ENCODE assay signal across 1 cellular context in genomic region chr1:230725256-230726012, GRCh38.
TF ChIP-seq lines count a peak whose summit lies in the region.

No MANE protein-coding gene starts in this region.

TF ChIP-seq in HepG2, 621 proteins besides CTCF, POLR2A, EP300 and RAD21 (continued from another document and continues in another):
- no peak for TF ChIP-seq ZBTB33 (CRISPR knock-in tag; IDR thresholded peaks at IDR 0.05)
- no peak for TF ChIP-seq ZNF484 (CRISPR knock-in tag; IDR thresholded peaks at IDR 0.05; ENCODE audit: borderline replicate concordance, low read depth)
- TF ChIP-seq ZNF580 (CRISPR knock-in tag; IDR thresholded peaks at IDR 0.05; ENCODE audit: borderline replicate concordance, low read depth) = no peak
- peak; percentile 23; the same call in 1 of the 2 replicates for TF ChIP-seq ZNF281 (CRISPR knock-in tag; IDR thresholded peaks at IDR 0.05; ENCODE audit: borderline replicate concordance)
- 0 out of 2 replicates have a peak, but pooled peaks have one; percentile 22 for TF ChIP-seq ZMYM3 (CRISPR knock-in tag; IDR thresholded peaks at IDR 0.05)
- no peak for TF ChIP-seq PREB (CRISPR knock-in tag; IDR thresholded peaks at IDR 0.05)
- TF ChIP-seq SKIL (CRISPR knock-in tag; IDR thresholded peaks at IDR 0.05; ENCODE audit: borderline replicate concordance) = peak; percentile 56; the same call in 1 of the 2 replicates
- TF ChIP-seq ZSCAN21 (CRISPR knock-in tag; IDR thresholded peaks at IDR 0.05; ENCODE audit: borderline replicate concordance) = no peak
- TF ChIP-seq GTF3A (CRISPR knock-in tag; conservative IDR thresholded peaks at IDR 0.05) = no peak
- TF ChIP-seq ZNF570 (CRISPR knock-in tag; IDR thresholded peaks at IDR 0.05; ENCODE audit: borderline replicate concordance) = no peak
- TF ChIP-seq ZBTB2 (CRISPR knock-in tag; IDR thresholded peaks at IDR 0.05; ENCODE audit: low read depth) = no peak
- TF ChIP-seq SP4 (CRISPR knock-in tag; IDR thresholded peaks at IDR 0.05) = no peak
- TF ChIP-seq BCL6 (CRISPR knock-in tag; IDR thresholded peaks at IDR 0.05) = peak; percentile 76
- peak; percentile 73 for TF ChIP-seq GATAD2A (CRISPR knock-in tag; IDR thresholded peaks at IDR 0.05)
- TF ChIP-seq ZNF468 (CRISPR knock-in tag; IDR thresholded peaks at IDR 0.05) = no peak
- TF ChIP-seq ARNT (IDR thresholded peaks at IDR 0.05) = no peak
- TF ChIP-seq ZGPAT (CRISPR knock-in tag; IDR thresholded peaks at IDR 0.05) = no peak
- no peak for TF ChIP-seq PHF8 (CRISPR knock-in tag; IDR thresholded peaks at IDR 0.05)
- no peak for TF ChIP-seq MZF1 (CRISPR knock-in tag; IDR thresholded peaks at IDR 0.05; ENCODE audit: borderline replicate concordance)
- no peak for TF ChIP-seq ATF3 (CRISPR knock-in tag; IDR thresholded peaks at IDR 0.05)
- no peak for TF ChIP-seq ZNF101 (CRISPR knock-in tag; IDR thresholded peaks at IDR 0.05; ENCODE audit: borderline replicate concordance, low read depth)
- no peak for TF ChIP-seq HNRNPK (IDR thresholded peaks at IDR 0.05; ENCODE audit: low read depth, low read length, poor library complexity, severe bottlenecking)
- no peak for TF ChIP-seq MED8 (CRISPR knock-in tag; IDR thresholded peaks at IDR 0.05; ENCODE audit: insufficient replicate concordance)
- TF ChIP-seq ZNF850 (CRISPR knock-in tag; conservative IDR thresholded peaks at IDR 0.05) = no peak
- no peak for TF ChIP-seq ZNF496 (CRISPR knock-in tag; IDR thresholded peaks at IDR 0.05; ENCODE audit: insufficient replicate concordance)
- TF ChIP-seq ZNF609 (CRISPR knock-in tag; IDR thresholded peaks at IDR 0.05; ENCODE audit: borderline replicate concordance) = peak; percentile 89
- TF ChIP-seq NONO (IDR thresholded peaks at IDR 0.05) = no peak
- TF ChIP-seq NONO (CRISPR knock-in tag; conservative IDR thresholded peaks at IDR 0.05) = 0 out of 2 replicates have a peak, but pooled peaks have one; percentile 18
- TF ChIP-seq ZSCAN29 (CRISPR knock-in tag; conservative IDR thresholded peaks at IDR 0.05) = no peak
- TF ChIP-seq ZNF326 (CRISPR knock-in tag; IDR thresholded peaks at IDR 0.05; ENCODE audit: borderline replicate concordance) = no peak
- TF ChIP-seq ZNF749 (CRISPR knock-in tag; IDR thresholded peaks at IDR 0.05; ENCODE audit: borderline replicate concordance) = no peak
- no peak for TF ChIP-seq ZNF720 (CRISPR knock-in tag; IDR thresholded peaks at IDR 0.05)
- no peak for TF ChIP-seq ZNF383 (CRISPR knock-in tag; IDR thresholded peaks at IDR 0.05; ENCODE audit: borderline replicate concordance)
- no peak for TF ChIP-seq ZNF616 (CRISPR knock-in tag; IDR thresholded peaks at IDR 0.05; ENCODE audit: low read depth)
- TF ChIP-seq EED (CRISPR knock-in tag; IDR thresholded peaks at IDR 0.05) = no peak
- no peak for TF ChIP-seq SATB2 (CRISPR knock-in tag; IDR thresholded peaks at IDR 0.05)
- no peak for TF ChIP-seq ZEB1 (IDR thresholded peaks at IDR 0.05; ENCODE audit: insufficient replicate concordance, low read depth)
- TF ChIP-seq ZNF552 (CRISPR knock-in tag; IDR thresholded peaks at IDR 0.05; ENCODE audit: borderline replicate concordance) = no peak
- TF ChIP-seq RELA (CRISPR knock-in tag; IDR thresholded peaks at IDR 0.05) = no peak
- no peak for TF ChIP-seq E2F5 (CRISPR knock-in tag; conservative IDR thresholded peaks at IDR 0.05)
- TF ChIP-seq MLX (CRISPR knock-in tag; IDR thresholded peaks at IDR 0.05) = 0 out of 2 replicates have a peak, but pooled peaks have one; percentile 35
- TF ChIP-seq ZNF605 (CRISPR knock-in tag; IDR thresholded peaks at IDR 0.05) = no peak
- TF ChIP-seq HMG20B (CRISPR knock-in tag; conservative IDR thresholded peaks at IDR 0.05) = no peak; the same call in 1 of the 2 replicates
